ENCODE assay signal across 24 cellular contexts in the genomic region with DNA sequence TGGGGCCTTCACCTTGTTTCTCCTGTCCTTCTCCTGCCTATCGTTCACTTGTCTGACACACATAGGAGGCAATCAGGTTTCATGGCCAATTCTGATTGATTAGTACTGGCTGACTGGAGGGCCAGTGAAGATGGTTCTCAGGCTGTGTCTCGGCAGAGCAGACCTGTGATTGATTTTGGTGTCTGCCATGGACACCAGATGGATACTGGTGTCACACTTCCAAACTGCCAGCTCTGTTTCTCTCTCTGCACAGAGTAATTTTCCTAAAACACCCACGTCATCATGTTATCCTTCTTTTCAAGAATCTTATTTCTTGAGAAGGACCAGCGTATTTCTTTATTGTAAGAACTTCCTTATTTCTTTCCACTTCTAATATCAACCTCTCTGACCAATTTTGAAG.
"Had no signal": no experiment of that assay in that cellular context is flagged by ENCODE, and none has a peak within 500 bp of the region (broad histone marks: within the 10 kb centered on the region; RNA-seq: fewer than 3 reads in every experiment).

No MANE protein-coding gene starts in this region.

- H3K9ac ChIP-seq: parathyroid adenoma had no signal

- H3K36me3 ChIP-seq: gastrocnemius medialis, thoracic aorta had no signal

- H3K27me3 ChIP-seq: body of pancreas, gastrocnemius medialis, heart right ventricle, neutrophil, upper lobe of right lung had no signal

- H3K4me3 Mint-ChIP-seq: activated B cell treated with CpG ODN at 0.5 μM for 24 hours; activated naive CD8-positive, alpha-beta T cell treated with anti-CD3 and anti-CD28 coated beads for 36 hours; memory B cell; naive B cell had no signal

- ATAC-seq: body of pancreas, esophagus mucosa, gastrocnemius medialis, heart right ventricle, sciatic nerve, upper lobe of right lung had no signal

- H3K27ac Mint-ChIP-seq: activated B cell treated with CpG ODN at 0.5 μM for 24 hours; activated naive CD8-positive, alpha-beta T cell treated with anti-CD3 and anti-CD28 coated beads for 36 hours; memory B cell; naive B cell had no signal

- H3K36me3 Mint-ChIP-seq: activated naive CD8-positive, alpha-beta T cell treated with anti-CD3 and anti-CD28 coated beads for 36 hours; memory B cell; naive B cell had no signal

- H3K9me3 Mint-ChIP-seq: activated B cell treated with CpG ODN at 0.5 μM for 24 hours; activated naive CD8-positive, alpha-beta T cell treated with anti-CD3 and anti-CD28 coated beads for 36 hours; memory B cell; naive B cell had no signal

- H3K9me3 ChIP-seq: gastrocnemius medialis, heart right ventricle, neutrophil, thoracic aorta, upper lobe of right lung had no signal

- H3K4me3 ChIP-seq: body of pancreas, coronary artery, gastrocnemius medialis, heart right ventricle, SK-N-MC, smooth muscle cell, thoracic aorta, upper lobe of right lung had no signal

- DNase-seq: activated B cell treated with CpG ODN at 0.5 μM for 24 hours; activated CD4-positive, alpha-beta T cell treated with anti-CD3 and anti-CD28 coated beads for 48 hours; activated CD8-positive, alpha-beta memory T cell treated with anti-CD3 and anti-CD28 coated beads, Interleukin-2, amount 50 U/mL, for 4 hours; activated gamma-delta T cell treated with Interleukin-2 at 50 U/mL for 16 hours; activated naive CD8-positive, alpha-beta T cell treated with anti-CD3 and anti-CD28 coated beads for 36 hours; activated T-cell treated with anti-CD3 and anti-CD28 coated beads, Interleukin-2, amount 50 U/mL, for 48 hours; amniotic stem cell; body of pancreas; gastrocnemius medialis; heart right ventricle; kidney glomerular epithelial cell; naive B cell; stimulated activated CD4-positive, alpha-beta T cell treated with anti-CD3 and anti-CD28 coated beads, Interleukin-4, amount 100 ng/mL, for 1 hour; T-helper 9 cell; upper lobe of right lung had no signal

- H3K27me3 Mint-ChIP-seq: activated B cell treated with CpG ODN at 0.5 μM for 24 hours; activated naive CD8-positive, alpha-beta T cell treated with anti-CD3 and anti-CD28 coated beads for 36 hours; memory B cell; naive B cell had no signal

- H3K27ac ChIP-seq: body of pancreas, coronary artery, gastrocnemius medialis, heart right ventricle, neutrophil, parathyroid adenoma, SK-N-MC, thoracic aorta, upper lobe of right lung had no signal

- H3K4me1 ChIP-seq: body of pancreas, parathyroid adenoma, upper lobe of right lung had no signal
